Comparison of ENCODE assay signal across 8 cellular contexts in the genomic region with DNA sequence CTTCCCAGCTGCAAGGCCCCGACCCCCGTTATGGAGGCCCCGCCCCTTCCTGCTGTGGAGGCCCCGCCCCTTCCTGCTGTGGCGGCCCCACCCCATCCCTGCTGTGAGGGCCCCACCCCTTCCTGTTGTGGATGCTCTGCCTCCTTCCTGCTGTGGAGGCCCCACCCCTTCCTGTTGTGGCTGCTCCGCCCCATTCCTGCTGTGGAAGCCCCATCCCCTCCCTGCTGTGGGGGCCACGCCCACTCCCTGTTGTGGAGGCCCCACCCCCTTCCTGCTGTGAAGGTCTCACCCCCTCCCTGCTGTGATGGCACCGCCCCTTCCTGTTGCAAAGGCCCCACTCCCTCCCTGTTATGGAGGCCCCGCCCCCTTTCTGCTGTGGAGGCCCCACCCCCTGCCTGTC.
A peak's percentile ranks its signal among the peaks of the same experiment; 100 is the strongest.
DNase-seq lines count a peak whose midpoint lies in the region; ATAC-seq and TF ChIP-seq lines count a peak whose summit lies in the region.

No MANE protein-coding gene starts in this region.

- H3K36me3 Mint-ChIP-seq in neural crest cell (ENCODE audit: low read depth): no peaks in the 10 kb centered on the region

- H3K4me1 Mint-ChIP-seq in neural crest cell: no peaks in the 10 kb centered on the region

- H3K4me3 ChIP-seq in GM06990 (replicated peaks; ENCODE audit: low read depth, low read length): no peak overlapping the region

- H3K36me3 ChIP-seq in GM06990 (ENCODE audit: control insufficient read depth, insufficient read depth, low read length): no peaks in the 10 kb centered on the region

- ATAC-seq in HG03039 (IDR thresholded peaks at IDR 0.05; ENCODE audit: unreplicated experiment): no peak
- no peak for ATAC-seq in HG03432 (IDR thresholded peaks at IDR 0.05; ENCODE audit: unreplicated experiment)

- no peak overlapping the region for H3K4me3 Mint-ChIP-seq in neural crest cell

- no peak overlapping the region for H3K27ac Mint-ChIP-seq in neural crest cell (ENCODE audit: unreplicated experiment)

- H3K9me3 Mint-ChIP-seq in neural crest cell: peaks cover 4% of the 10 kb centered on the region

- TF ChIP-seq CTCF in GM06990 (IDR thresholded peaks at IDR 0.05; ENCODE audit: insufficient read depth, low read length, poor library complexity, severe bottlenecking) (no peak), neural crest cell (conservative IDR thresholded peaks at IDR 0.05) (no peak)

- DNase-seq in GM06990 (ENCODE audit: extremely low read depth, insufficient read length): peak; percentile 31
- DNase-seq in NCI-H69 (lab: John Stamatoyannopoulos, UW): peak; percentile 66
- peak; percentile 4 for DNase-seq in activated T-cell treated with anti-CD3 and anti-CD28 coated beads for 24 hours (ENCODE audit: low read depth)
- peak; percentile 7 for DNase-seq in neural crest cell (ENCODE audit: low read depth, low spot score)
- DNase-seq in DMS153 treated with DMSO at 0.1 percent for 48 hours (lab: John Stamatoyannopoulos, UW; ENCODE audit: unreplicated experiment): no peak
- no peak for DNase-seq in NCI-H2107 (lab: John Stamatoyannopoulos, UW)

- H3K27me3 ChIP-seq in GM06990 (replicated peaks; ENCODE audit: control insufficient read depth, insufficient read depth, low read length): no peaks in the 10 kb centered on the region

- no peaks in the 10 kb centered on the region for H3K27me3 Mint-ChIP-seq in neural crest cell (ENCODE audit: low read depth)

Comparison
In these comparisons a context has a peak if more than half of its experiments do, and no peak if none do; other contexts are left out.
1. DNase-seq: peak in GM06990 (single experiment), NCI-H69 (single experiment), activated T-cell treated with anti-CD3 and anti-CD28 coated beads for 24 hours (single experiment) and neural crest cell (single experiment); none in DMS153 treated with DMSO at 0.1 percent for 48 hours (single experiment) and NCI-H2107 (single experiment).